Comparison of ENCODE assay signal across 8 cellular contexts in genomic region chr4:6548201-6548881, GRCh38. TPM values are rescaled to one million over a fixed set of nuclear protein-coding genes. Genes with fewer than 3 reads are reported as not detected.
DNase-seq lines count a peak whose midpoint lies in the region; ATAC-seq and TF ChIP-seq lines count a peak whose summit lies in the region.

No MANE protein-coding gene starts in this region.

- intact Hi-C loops in head of caudate nucleus (cut with DNase I): loop anchor here (10.0 kb wide), 1 partner anchor 174 kb away; no protein-coding TSS in a partner anchor

- peak; percentile 37 for DNase-seq in Caki2 (ENCODE audit: low read depth)
- no peak for DNase-seq in HFF-Myc (ENCODE audit: extremely low read depth, low read depth)
- peak; percentile 39 for DNase-seq in RPMI8226
- DNase-seq in head of caudate nucleus: peak in 26 of 42 donors; percentile 32 to 78 (median 57)
- no peak for DNase-seq in activated CD4-positive, CD25-positive, alpha-beta regulatory T cell treated with anti-CD3 and anti-CD28 coated beads, Interleukin-2, amount 50 U/mL, for 72 hours
- no peak for DNase-seq in activated naive CD4-positive, alpha-beta T cell treated with anti-CD3 and anti-CD28 coated beads, Interleukin-2, amount 50 U/mL, for 16 hours

- ATAC-seq in GM21528 (IDR thresholded peaks at IDR 0.05; ENCODE audit: low FRiP score, unreplicated experiment): no peak
- ATAC-seq in GM19452 (IDR thresholded peaks at IDR 0.05; ENCODE audit: unreplicated experiment): no peak

- peak; percentile 45 for TF ChIP-seq CTCF in HFF-Myc (IDR thresholded peaks at IDR 0.05; ENCODE audit: low read depth, low read length, missing control alignments)

- no peak overlapping the region for H3K4me3 ChIP-seq in HFF-Myc (replicated peaks; ENCODE audit: low read depth, low read length)

- in situ Hi-C loops in Caki2 (cut with HindIII; ENCODE audit: low pct_unique_long_range_greater_than_20kb, low sequenced_read_pairs): no loop called here

RNA-seq across cellular contexts. Expression of gene MAN2B2, which starts 26.6 kb away (rescaled TPM):
- 3.2 and 8.3 TPM in 2 replicates for total RNA-seq in Caki2 (2014; rRNA removed; shearing (Covaris generic); ENCODE audit: low replicate concordance)

Comparison
In these comparisons a context has a peak if more than half of its experiments do, and no peak if none do; other contexts are left out.
1. DNase-seq: peak in Caki2 (single experiment), RPMI8226 (single experiment) and head of caudate nucleus (26 of 42); none in HFF-Myc (single experiment), activated CD4-positive, CD25-positive, alpha-beta regulatory T cell treated with anti-CD3 and anti-CD28 coated beads, Interleukin-2, amount 50 U/mL, for 72 hours (single experiment) and activated naive CD4-positive, alpha-beta T cell treated with anti-CD3 and anti-CD28 coated beads, Interleukin-2, amount 50 U/mL, for 16 hours (single experiment).